In the genomic region with DNA sequence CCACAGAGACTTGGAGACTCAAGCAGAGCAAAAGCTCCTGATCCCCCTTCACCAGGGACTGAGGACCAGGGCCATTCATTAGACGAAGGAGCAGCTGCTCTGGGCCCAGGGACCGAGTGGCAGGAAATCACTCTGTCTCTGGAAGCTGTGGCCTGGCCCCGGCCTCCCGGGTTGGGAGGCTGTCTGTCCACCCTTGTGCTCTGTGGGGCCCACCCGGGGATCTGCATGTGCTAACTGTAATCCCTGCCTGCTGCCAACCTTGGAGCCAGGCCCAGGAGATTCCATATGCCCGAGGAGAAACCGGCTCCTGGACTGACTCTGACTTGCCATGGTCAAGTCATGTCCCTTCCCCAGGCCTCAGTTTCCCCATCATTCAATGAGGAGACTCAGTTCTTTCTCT, we compare ENCODE assay signal across 20 cellular contexts. TPM values are rescaled to one million over a fixed set of nuclear protein-coding genes. Genes with fewer than 3 reads are reported as not detected.
DNase-seq lines count a peak whose midpoint lies in the region; ATAC-seq and TF ChIP-seq lines count a peak whose summit lies in the region.
"Had no signal": no experiment of that assay in that cellular context is flagged by ENCODE, and none has a peak within 500 bp of the region (broad histone marks: within the 10 kb centered on the region; RNA-seq: fewer than 3 reads in every experiment).

No MANE protein-coding gene starts in this region.

- DNase-seq in Right ventricle myocardium inferior (ENCODE audit: missing footprints), result no peak
- DNase-seq in right atrium auricular region (ENCODE audit: low spot score), result no peak
- DNase-seq in cerebellum (ENCODE audit: low spot score), result peak; percentile 52
- DNase-seq in left ventricle myocardium inferior, result peak; percentile 52
- DNase-seq in smooth muscle cell (lab: John Stamatoyannopoulos, UW; ENCODE audit: unreplicated experiment), result no peak
- DNase-seq in NCI-H2107 (lab: John Stamatoyannopoulos, UW), result no peak
- DNase-seq in anterior cingulate cortex (lab: John Stamatoyannopoulos, UW), result no peak
- DNase-seq: 8988T, DMS79 treated with DMSO at 0.1 percent for 48 hours, H9, MV-4-11, NCI-H1105 treated with DMSO at 0.1 percent for 48 hours, NCI-H2029 treated with DMSO at 0.1 percent for 48 hours, NCI-H2171, NCI-H345, NCI-H774, Peyer's patch had no signal

- intact Hi-C loops in Right ventricle myocardium inferior (cut with DNase I), result no loop called here
- intact Hi-C loops in left ventricle myocardium inferior (cut with micrococcal nuclease), result no loop called here

- H3K4me1 ChIP-seq in right atrium auricular region, result no peaks in the 10 kb centered on the region
- peaks cover 17% of the 10 kb centered on the region for H3K4me1 ChIP-seq in left ventricle myocardium inferior
- H3K4me1 ChIP-seq in smooth muscle cell (ENCODE audit: low read depth), result no peaks in the 10 kb centered on the region
- H3K4me1 ChIP-seq: Peyer's patch had no signal

- H3K36me3 ChIP-seq in right atrium auricular region (no peaks in the 10 kb centered on the region), left ventricle myocardium inferior (no peaks in the 10 kb centered on the region), smooth muscle cell (ENCODE audit: low read depth) (no peaks in the 10 kb centered on the region)
- H3K36me3 ChIP-seq: Peyer's patch had no signal

- no peaks in the 10 kb centered on the region for H3K27me3 ChIP-seq in right atrium auricular region
- peaks cover 9% of the 10 kb centered on the region for H3K27me3 ChIP-seq in left ventricle myocardium inferior (ENCODE audit: low read depth)
- no peaks in the 10 kb centered on the region for H3K27me3 ChIP-seq in smooth muscle cell (ENCODE audit: low read depth)
- H3K27me3 ChIP-seq: Peyer's patch had no signal

- no peaks in the 10 kb centered on the region for H4K20me1 ChIP-seq in smooth muscle cell (ENCODE audit: low read depth)

- H2AFZ ChIP-seq in smooth muscle cell (ENCODE audit: low read depth), result no peak overlapping the region

- WGBS in smooth muscle cell (ENCODE audit: low lambda C conversion rate), result 43% methylated on average over 7 of the region's 7 CpGs

- no peak overlapping the region for H3K4me2 ChIP-seq in smooth muscle cell

- no peaks in the 10 kb centered on the region for H3F3A ChIP-seq in smooth muscle cell (ENCODE audit: low read depth)

- TF ChIP-seq CTCF in right atrium auricular region (IDR thresholded peaks at IDR 0.05), result no peak
- no peak for TF ChIP-seq CTCF in left ventricle myocardium inferior (IDR thresholded peaks at IDR 0.05; ENCODE audit: borderline replicate concordance)
- TF ChIP-seq CTCF in smooth muscle cell (IDR thresholded peaks at IDR 0.05; ENCODE audit: borderline replicate concordance, insufficient read depth, poor library complexity, severe bottlenecking), result no peak

- H3K27ac ChIP-seq in right atrium auricular region, result no peak overlapping the region
- no peak overlapping the region for H3K27ac ChIP-seq in left ventricle myocardium inferior (replicated peaks)
- H3K27ac ChIP-seq in smooth muscle cell (ENCODE audit: low read depth), result no peak overlapping the region
- H3K27ac ChIP-seq: C4-2B, Peyer's patch had no signal

- H3K4me3 ChIP-seq in right atrium auricular region (no peak overlapping the region), left ventricle myocardium inferior (no peak overlapping the region), smooth muscle cell (no peak overlapping the region)
- H3K4me3 ChIP-seq: Peyer's patch had no signal

- peak; percentile 69 for ATAC-seq in Right ventricle myocardium inferior

- H3K9ac ChIP-seq in smooth muscle cell (ENCODE audit: low read depth), result no peak overlapping the region

- H3K79me2 ChIP-seq in smooth muscle cell (ENCODE audit: low read depth), result no peaks in the 10 kb centered on the region

- peaks cover 0 to 7% of the 10 kb centered on the region in 2 donors for H3K9me3 ChIP-seq in right atrium auricular region
- peaks cover 12% of the 10 kb centered on the region for H3K9me3 ChIP-seq in left ventricle myocardium inferior (replicated peaks)
- peaks cover 4% of the 10 kb centered on the region for H3K9me3 ChIP-seq in smooth muscle cell (replicated peaks; ENCODE audit: low read depth)
- H3K9me3 ChIP-seq: Peyer's patch had no signal

RNA-seq across cellular contexts. Expression of a gene that starts 27.5 kb away (rescaled TPM):
- 11.3 TPM for total RNA-seq in Right ventricle myocardium inferior
- total RNA-seq in right atrium auricular region, result 1 to 10 TPM; 1.6 to 3.6 TPM
- 4.3 TPM for total RNA-seq in cerebellum
- total RNA-seq in left ventricle myocardium inferior, result 0.74 TPM
- not detected in 2 replicates for total RNA-seq in smooth muscle cell
- 5.5 and 5.6 TPM in 2 replicates for polyA plus RNA-seq in smooth muscle cell
- total RNA-seq: OCI-LY7 had no signal
- polyA plus RNA-seq: IgD-negative memory B cell had no signal

RNA-seq across cellular contexts. Expression of a gene that starts 48.0 kb away (rescaled TPM):
- total RNA-seq in Right ventricle myocardium inferior (2.5 TPM), right atrium auricular region (under 1 TPM; 0.12 to 0.44 TPM), cerebellum (2.5 TPM), left ventricle myocardium inferior (0.49 TPM), smooth muscle cell (2.4 and 2.7 TPM in 2 replicates)
- polyA plus RNA-seq in smooth muscle cell, result 3.4 and 3.9 TPM in 2 replicates
- polyA plus RNA-seq: IgD-negative memory B cell had no signal

RNA-seq across cellular contexts. Expression of a gene that starts 55.8 kb away (rescaled TPM):
- total RNA-seq in Right ventricle myocardium inferior (24.2 TPM), right atrium auricular region (10 to 100 TPM; 37.3 to 46.1 TPM), cerebellum (41.9 TPM), left ventricle myocardium inferior (25.9 TPM), smooth muscle cell (24.3 and 42.3 TPM in 2 replicates)
- polyA plus RNA-seq in smooth muscle cell, result 25.7 and 28.4 TPM in 2 replicates

Comparison
In these comparisons a context has a peak if more than half of its experiments do, and no peak if none do; other contexts are left out.
1. DNase-seq: peak in cerebellum (single experiment) and left ventricle myocardium inferior (single experiment); none in Right ventricle myocardium inferior (single experiment), right atrium auricular region (single experiment), smooth muscle cell (single experiment), NCI-H2107 (single experiment) and anterior cingulate cortex (0 of 58).